Comparison of ENCODE assay signal across 17 cellular contexts in genomic region chr17:36851230-36851629, GRCh38.
A peak's percentile ranks its signal among the peaks of the same experiment; 100 is the strongest.
DNase-seq lines count a peak whose midpoint lies in the region; ATAC-seq, FAIRE-seq and TF ChIP-seq lines count a peak whose summit lies in the region.
"Had no signal": no experiment of that assay in that cellular context is flagged by ENCODE, and none has a peak within 500 bp of the region (broad histone marks: within the 10 kb centered on the region; RNA-seq: fewer than 3 reads in every experiment).

No MANE protein-coding gene starts in this region.

- H3K9me3 Mint-ChIP-seq in activated CD4-positive, alpha-beta T cell treated with anti-CD3 and anti-CD28 coated beads for 36 hours (ENCODE audit: low read depth) = no peaks in the 10 kb centered on the region
- H3K9me3 Mint-ChIP-seq: natural killer cell had no signal

- no peak for FAIRE-seq in D721Med (lab: Jason Lieb, UNC)
- FAIRE-seq: A204.1, colon, GM18507 had no signal

- no peak for ATAC-seq in activated CD4-positive, alpha-beta T cell treated with anti-CD3 and anti-CD28 coated beads for 36 hours
- no peak for ATAC-seq in GM21423 (IDR thresholded peaks at IDR 0.05; ENCODE audit: unreplicated experiment)
- ATAC-seq: natural killer cell had no signal

- H3K36me3 ChIP-seq in MG63 = no peaks in the 10 kb centered on the region

- TF ChIP-seq CTCF in choroid plexus epithelial cell (conservative IDR thresholded peaks at IDR 0.05; ENCODE audit: low read depth, low read length) (no peak), D721Med (IDR thresholded peaks at IDR 0.05; ENCODE audit: insufficient read depth, missing control alignments) (no peak)

- no peaks in the 10 kb centered on the region for H3K36me3 Mint-ChIP-seq in activated CD4-positive, alpha-beta T cell treated with anti-CD3 and anti-CD28 coated beads for 36 hours (ENCODE audit: low read depth)
- H3K36me3 Mint-ChIP-seq: natural killer cell had no signal

- H3K9me3 ChIP-seq in MG63 = no peaks in the 10 kb centered on the region

- DNase-seq in activated CD4-positive, alpha-beta T cell treated with anti-CD3 and anti-CD28 coated beads for 36 hours = no peak
- DNase-seq in activated CD4-positive, alpha-beta T cell treated with anti-CD3 and anti-CD28 coated beads for 4 hours = no peak
- peak; percentile 54 for DNase-seq in MG63
- peak; percentile 22 for DNase-seq in choroid plexus epithelial cell (ENCODE audit: low read depth)
- peak; percentile 29 for DNase-seq in posterior vena cava (ENCODE audit: low spot score)
- DNase-seq in globus pallidus (ENCODE audit: low spot score) = no peak
- no peak for DNase-seq in D721Med (ENCODE audit: insufficient read length, low spot score)
- DNase-seq: activated CD4-positive, alpha-beta T cell treated with anti-CD3 and anti-CD28 coated beads, Interleukin-2, amount 50 U/mL, for 1 hour; natural killer cell; NCI-H2081 treated with DMSO at 0.1 percent for 48 hours; NCI-H748 treated with DMSO at 0.1 percent for 48 hours; SHP77 treated with DMSO at 0.1 percent for 48 hours; substantia nigra had no signal

- H3K27ac Mint-ChIP-seq in activated CD4-positive, alpha-beta T cell treated with anti-CD3 and anti-CD28 coated beads for 36 hours = peak overlapping the region; percentile 3
- H3K27ac Mint-ChIP-seq: natural killer cell had no signal

- CTCF ChIA-PET in activated CD4-positive, alpha-beta T cell treated with anti-CD3 and anti-CD28 coated beads for 36 hours (lab: Charles Lee) = interaction anchor here (0.7 kb wide), 2 partner anchors 10 to 195 kb away, joined by 3 read pairs; no protein-coding TSS in a partner anchor

- no peak overlapping the region for H3K4me3 Mint-ChIP-seq in activated CD4-positive, alpha-beta T cell treated with anti-CD3 and anti-CD28 coated beads for 36 hours
- H3K4me3 Mint-ChIP-seq: natural killer cell had no signal

- intact Hi-C loops in activated CD4-positive, alpha-beta T cell treated with anti-CD3 and anti-CD28 coated beads for 36 hours (cut with DNase I, micrococcal nuclease) = loop anchor here in 1 of 2 experiments (5.0 kb wide), 1 partner anchor 176 kb away; no protein-coding TSS in a partner anchor
- intact Hi-C loops in posterior vena cava (cut with DNase I) = no loop called here

- POLR2A ChIA-PET in activated CD4-positive, alpha-beta T cell treated with anti-CD3 and anti-CD28 coated beads for 36 hours (lab: Charles Lee) = no interaction called here

- no peaks in the 10 kb centered on the region for H3K27me3 ChIP-seq in MG63

- peaks cover 6% of the 10 kb centered on the region for H3K27me3 Mint-ChIP-seq in activated CD4-positive, alpha-beta T cell treated with anti-CD3 and anti-CD28 coated beads for 36 hours

- H3K4me3 ChIP-seq in MG63 (no peak overlapping the region), choroid plexus epithelial cell (ENCODE audit: low read depth, low read length) (no peak overlapping the region)

- peaks cover 39% of the 10 kb centered on the region for H3K4me1 Mint-ChIP-seq in activated CD4-positive, alpha-beta T cell treated with anti-CD3 and anti-CD28 coated beads for 36 hours
- H3K4me1 Mint-ChIP-seq: natural killer cell had no signal

Comparison
In these comparisons a context has a peak if more than half of its experiments do, and no peak if none do; other contexts are left out.
1. DNase-seq: peak in MG63 (single experiment), choroid plexus epithelial cell (single experiment) and posterior vena cava (single experiment); none in activated CD4-positive, alpha-beta T cell treated with anti-CD3 and anti-CD28 coated beads for 36 hours (single experiment), activated CD4-positive, alpha-beta T cell treated with anti-CD3 and anti-CD28 coated beads for 4 hours (0 of 2), globus pallidus (single experiment) and D721Med (single experiment).